Comparison of ENCODE assay signal across 14 cellular contexts in genomic region chr2:153230977-153231376, GRCh38.
DNase-seq lines count a peak whose midpoint lies in the region; ATAC-seq and TF ChIP-seq lines count a peak whose summit lies in the region.
"Had no signal": no experiment of that assay in that cellular context is flagged by ENCODE, and none has a peak within 500 bp of the region (broad histone marks: within the 10 kb centered on the region; RNA-seq: fewer than 3 reads in every experiment).

No MANE protein-coding gene starts in this region.

- POLR2A ChIA-PET in MCF 10A (lab: Yijun Ruan, JAX) = no interaction called here

- no peak overlapping the region for H3K4me2 ChIP-seq in mammary epithelial cell (ENCODE audit: insufficient read depth, low read depth, low read length)

- no peaks in the 10 kb centered on the region for H4K20me1 ChIP-seq in mammary epithelial cell (ENCODE audit: insufficient read depth, low read length)

- H3K36me3 Mint-ChIP-seq in MCF 10A (ENCODE audit: insufficient read depth, unreplicated experiment) (no peaks in the 10 kb centered on the region), natural killer cell (no peaks in the 10 kb centered on the region)
- H3K36me3 Mint-ChIP-seq: CD8-positive, alpha-beta T cell had no signal

- no peak overlapping the region for H3K27ac Mint-ChIP-seq in MCF 10A (ENCODE audit: low read depth, unreplicated experiment)
- no peak overlapping the region for H3K27ac Mint-ChIP-seq in natural killer cell
- H3K27ac Mint-ChIP-seq: CD8-positive, alpha-beta T cell; T-helper 2 cell treated with Interferon-gamma antibody and Interleukin-4, amounts not matched to agents 5 μg/mL and 100 μg/mL, for 36 hours had no signal

- H3K36me3 ChIP-seq in mammary epithelial cell (ENCODE audit: insufficient read depth, low read length) (no peaks in the 10 kb centered on the region), SJCRH30 (no peaks in the 10 kb centered on the region)

- no peaks in the 10 kb centered on the region for H3K27me3 ChIP-seq in mammary epithelial cell (ENCODE audit: insufficient read depth, low read length)
- H3K27me3 ChIP-seq in SJCRH30 = no peaks in the 10 kb centered on the region

- H3K4me3 ChIP-seq in mammary epithelial cell (replicated peaks in 1 of 3; ENCODE audit: insufficient read depth in 1 of 3, low read depth in 2 of 3, low read length in 3 of 3) = no peak overlapping the region
- H3K4me3 ChIP-seq in SJCRH30 = no peak overlapping the region

- H3K79me2 ChIP-seq in mammary epithelial cell (ENCODE audit: insufficient read depth, low read length) = no peaks in the 10 kb centered on the region

- no peak overlapping the region for H3K9ac ChIP-seq in mammary epithelial cell (ENCODE audit: insufficient read depth, low read length)

- no peak overlapping the region for H3K4me3 Mint-ChIP-seq in MCF 10A (ENCODE audit: unreplicated experiment)
- H3K4me3 Mint-ChIP-seq in natural killer cell = no peak overlapping the region
- H3K4me3 Mint-ChIP-seq: CD8-positive, alpha-beta T cell; T-helper 2 cell treated with Interferon-gamma antibody and Interleukin-4, amounts not matched to agents 5 μg/mL and 100 μg/mL, for 36 hours had no signal

- no peak overlapping the region for H3K27ac ChIP-seq in mammary epithelial cell (ENCODE audit: insufficient read depth, low read depth, low read length)
- H3K27ac ChIP-seq in SJCRH30 = no peak overlapping the region

- H3K27me3 Mint-ChIP-seq in MCF 10A (ENCODE audit: insufficient read depth, unreplicated experiment) = no peaks in the 10 kb centered on the region
- H3K27me3 Mint-ChIP-seq in natural killer cell (ENCODE audit: low read depth in 2 of 2) = no peaks in the 10 kb centered on the region

- H3K9me3 ChIP-seq in mammary epithelial cell (replicated peaks; ENCODE audit: insufficient read depth, low read length) (no peaks in the 10 kb centered on the region), SJCRH30 (replicated peaks) (no peaks in the 10 kb centered on the region)

- H3K4me1 ChIP-seq in mammary epithelial cell (ENCODE audit: insufficient read depth, low read length) (no peaks in the 10 kb centered on the region), SJCRH30 (no peaks in the 10 kb centered on the region; the same call in 1 of the 2 replicates)

- H3K9me3 Mint-ChIP-seq in MCF 10A (ENCODE audit: unreplicated experiment) (peaks cover 9% of the 10 kb centered on the region), natural killer cell (peaks cover 11 to 20% of the 10 kb centered on the region in 2 donors)
- H3K9me3 Mint-ChIP-seq: CD8-positive, alpha-beta T cell had no signal

- 3% methylated on average over 5 of the region's 5 CpGs for WGBS in mammary epithelial cell (ENCODE audit: low coverage, missing lambda C conversion rate)

- intact Hi-C loops in MCF 10A (cut with micrococcal nuclease) (no loop called here), mammary epithelial cell (cut with micrococcal nuclease) (no loop called here), natural killer cell (cut with micrococcal nuclease) (no loop called here)

- no TSS peak for BruUV-seq in MCF 10A (replicated peaks; lab: Mats Ljungman, UMichigan)
- BruUV-seq in mammary epithelial cell (replicated peaks; lab: Mats Ljungman, UMichigan) = no TSS peak

- TF ChIP-seq CTCF in MCF 10A (IDR thresholded peaks at IDR 0.05; ENCODE audit: unreplicated experiment) = no peak
- TF ChIP-seq CTCF in mammary epithelial cell (conservative IDR thresholded peaks at IDR 0.05 in 1 of 2, IDR thresholded peaks at IDR 0.05 in 1 of 2; ENCODE audit: extremely low read depth in 1 of 2, insufficient read depth in 1 of 2, low read depth in 1 of 2, low read length in 2 of 2) = no peak
- TF ChIP-seq CTCF in natural killer cell (IDR thresholded peaks at IDR 0.05) = no peak

- CTCF ChIA-PET in MCF 10A (lab: Yijun Ruan, JAX) (interaction anchor here (0.7 to 1.5 kb wide), 2 partner anchors 248 to 305 kb away, joined by 3 to 6 read pairs; no protein-coding TSS in a partner anchor), mammary epithelial cell (lab: Charles Lee; ENCODE audit: low non-redundant PET) (no interaction called here)

- dilution Hi-C loops in mammary epithelial cell (cut with HindIII; ENCODE audit: low sequenced_read_pairs) = no loop called here

- H2AFZ ChIP-seq in mammary epithelial cell (ENCODE audit: low read depth, low read length) = no peak overlapping the region

- DNase-seq in MCF 10A (ENCODE audit: unreplicated experiment) = peak; percentile 28
- no peak for DNase-seq in mammary epithelial cell
- DNase-seq in NCI-H2171 (lab: John Stamatoyannopoulos, UW) = peak; percentile 93
- peak; percentile 29 to 68 for DNase-seq in SJCRH30
- no peak for DNase-seq in natural killer cell
- DNase-seq in stimulated activated naive CD4-positive, alpha-beta T cell (lab: John Stamatoyannopoulos, UW) = no peak
- DNase-seq: CD8-positive, alpha-beta T cell; NCI-H1048; NCI-H526 treated with DMSO at 0.1 percent for 48 hours; Right ventricle myocardium superior had no signal

- ATAC-seq in natural killer cell (no peak), HG03045 (IDR thresholded peaks at IDR 0.05; ENCODE audit: unreplicated experiment) (no peak)
- ATAC-seq: CD8-positive, alpha-beta T cell; HCT116; Panc1 had no signal

- in situ Hi-C loops in mammary epithelial cell (cut with MboI; ENCODE audit: low sequenced_read_pairs in 2 of 2) = no loop called here

- H3K4me1 Mint-ChIP-seq in MCF 10A (ENCODE audit: insufficient read depth, unreplicated experiment) (no peaks in the 10 kb centered on the region), natural killer cell (no peaks in the 10 kb centered on the region)

Comparison
In these comparisons a context has a peak if more than half of its experiments do, and no peak if none do; other contexts are left out.
1. DNase-seq: peak in MCF 10A (single experiment), NCI-H2171 (single experiment) and SJCRH30 (2 of 2); none in mammary epithelial cell (single experiment), natural killer cell (single experiment) and stimulated activated naive CD4-positive, alpha-beta T cell (0 of 6).